In genomic region chr11:106706355-106706754, GRCh38 we compare ENCODE assay signal across 15 cellular contexts.
DNase-seq lines count a peak whose midpoint lies in the region; ATAC-seq and TF ChIP-seq lines count a peak whose summit lies in the region.
"Had no signal": no experiment of that assay in that cellular context is flagged by ENCODE, and none has a peak within 500 bp of the region (broad histone marks: within the 10 kb centered on the region; RNA-seq: fewer than 3 reads in every experiment).

No MANE protein-coding gene starts in this region.

- H3K79me2 ChIP-seq in ACC112 (ENCODE audit: control insufficient read depth, insufficient read depth, low read length, unreplicated experiment) = no peaks in the 10 kb centered on the region

- H3K4me3 ChIP-seq in ACC112 (ENCODE audit: low read depth, low read length) (no peak overlapping the region), foreskin fibroblast (ENCODE audit: low read depth in 1 of 2, low read length in 2 of 2) (no peak overlapping the region)
- H3K4me3 ChIP-seq: BLaER1 treated with 17β-estradiol and CSF1 and Interleukin-3, amounts not matched to agents 10 nM and 100 nM; left ventricle myocardium inferior had no signal

- no peaks in the 10 kb centered on the region for H3K27me3 ChIP-seq in ACC112 (ENCODE audit: insufficient read depth, low read length)
- H3K27me3 ChIP-seq: BLaER1 treated with 17β-estradiol and CSF1 and Interleukin-3, amounts not matched to agents 10 nM and 100 nM had no signal

- H3K4me1 ChIP-seq in ACC112 (ENCODE audit: control insufficient read depth, insufficient read depth, low read length, unreplicated experiment) = peaks cover 4% of the 10 kb centered on the region
- H3K4me1 ChIP-seq: BLaER1 treated with 17β-estradiol and CSF1 and Interleukin-3, amounts not matched to agents 10 nM and 100 nM; left ventricle myocardium inferior had no signal

- H3K4me3 Mint-ChIP-seq in activated naive CD8-positive, alpha-beta T cell treated with anti-CD3 and anti-CD28 coated beads for 36 hours = no peak overlapping the region
- H3K4me3 Mint-ChIP-seq: activated naive CD8-positive, alpha-beta T cell treated with anti-CD3 and anti-CD28 coated beads, Interleukin-2, amount 50 U/mL, for 24 hours had no signal

- no peaks in the 10 kb centered on the region for H3K27me3 Mint-ChIP-seq in activated naive CD8-positive, alpha-beta T cell treated with anti-CD3 and anti-CD28 coated beads for 36 hours
- H3K27me3 Mint-ChIP-seq: activated naive CD8-positive, alpha-beta T cell treated with anti-CD3 and anti-CD28 coated beads, Interleukin-2, amount 50 U/mL, for 24 hours had no signal

- no peaks in the 10 kb centered on the region for H3K9me3 Mint-ChIP-seq in activated naive CD8-positive, alpha-beta T cell treated with anti-CD3 and anti-CD28 coated beads for 36 hours
- H3K9me3 Mint-ChIP-seq: activated naive CD8-positive, alpha-beta T cell treated with anti-CD3 and anti-CD28 coated beads, Interleukin-2, amount 50 U/mL, for 24 hours had no signal

- H3K4me1 Mint-ChIP-seq in activated naive CD8-positive, alpha-beta T cell treated with anti-CD3 and anti-CD28 coated beads for 36 hours = no peaks in the 10 kb centered on the region
- H3K4me1 Mint-ChIP-seq: activated naive CD8-positive, alpha-beta T cell treated with anti-CD3 and anti-CD28 coated beads, Interleukin-2, amount 50 U/mL, for 24 hours had no signal

- no peaks in the 10 kb centered on the region for H3K36me3 Mint-ChIP-seq in activated naive CD8-positive, alpha-beta T cell treated with anti-CD3 and anti-CD28 coated beads for 36 hours

- peak overlapping the region; percentile 46; the same call in 1 of the 2 replicates for H3K27ac ChIP-seq in ACC112 (ENCODE audit: low read depth, low read length)
- H3K27ac ChIP-seq: BLaER1 treated with 17β-estradiol and CSF1 and Interleukin-3, amounts not matched to agents 10 nM and 100 nM; left ventricle myocardium inferior had no signal

- no peak overlapping the region for H3K27ac Mint-ChIP-seq in activated naive CD8-positive, alpha-beta T cell treated with anti-CD3 and anti-CD28 coated beads for 36 hours
- H3K27ac Mint-ChIP-seq: activated naive CD8-positive, alpha-beta T cell treated with anti-CD3 and anti-CD28 coated beads, Interleukin-2, amount 50 U/mL, for 24 hours had no signal

- in situ Hi-C loops in GM13977 (cut with MboI; ENCODE audit: low pct_unique_long_range_greater_than_20kb, low sequenced_read_pairs, unreplicated experiment) = no loop called here

- no peaks in the 10 kb centered on the region for H3K36me3 ChIP-seq in ACC112 (ENCODE audit: insufficient read depth, low read length)
- H3K36me3 ChIP-seq: BLaER1 treated with 17β-estradiol and CSF1 and Interleukin-3, amounts not matched to agents 10 nM and 100 nM; left ventricle myocardium inferior had no signal

- peak; percentile 91 for ATAC-seq in SK-N-SH treated with all-trans-retinoic acid at 6 μM for 48 hours
- ATAC-seq: activated naive CD8-positive, alpha-beta T cell treated with anti-CD3 and anti-CD28 coated beads, Interleukin-2, amount 50 U/mL, for 24 hours; stimulated activated naive CD8-positive, alpha-beta T cell treated with anti-CD3 and anti-CD28 coated beads, Interleukin-15, Interleukin-2, amounts not matched to agents 100 U/mL and 50 U/mL, for 24 hours had no signal

- TF ChIP-seq CTCF in foreskin fibroblast (IDR thresholded peaks at IDR 0.05; ENCODE audit: low read depth, low read length) = no peak
- TF ChIP-seq CTCF in GM13977 (IDR thresholded peaks at IDR 0.05; ENCODE audit: extremely low read depth, insufficient read depth, missing control alignments) = no peak

- DNase-seq in HCEC 1CT (peak; percentile 84), foreskin fibroblast (peak; percentile 9 to 20), GM13977 (ENCODE audit: low spot score) (no peak), NAMALWA (ENCODE audit: low spot score) (no peak), activated gamma-delta T cell treated with Interleukin-2 at 50 U/mL for 16 hours (no peak)
- no peak for DNase-seq in activated naive CD8-positive, alpha-beta T cell treated with anti-CD3 and anti-CD28 coated beads for 36 hours
- DNase-seq: activated CD8-positive, alpha-beta memory T cell treated with anti-CD3 and anti-CD28 coated beads for 24 hours; activated naive CD8-positive, alpha-beta T cell treated with anti-CD3 and anti-CD28 coated beads, Interleukin-2, amount 50 U/mL, for 24 hours; left ventricle myocardium inferior; NCI-H526; occipital lobe; stimulated activated naive CD8-positive, alpha-beta T cell treated with anti-CD3 and anti-CD28 coated beads, Interleukin-15, Interleukin-2, amounts not matched to agents 100 U/mL and 50 U/mL, for 24 hours had no signal

- H2AFZ ChIP-seq in ACC112 (ENCODE audit: low read length, unreplicated experiment) = no peak overlapping the region

TF ChIP-seq in SK-N-SH treated with all-trans-retinoic acid at 6 μM for 48 hours, 23 proteins besides CTCF, POLR2A, EP300 and RAD21 (continues in another document):
- TF ChIP-seq ZNF565 (CRISPR knock-in tag; conservative IDR thresholded peaks at IDR 0.05; ENCODE audit: low read depth) = no peak
- no peak for TF ChIP-seq ZNF70 (CRISPR knock-in tag; IDR thresholded peaks at IDR 0.05)
- no peak for TF ChIP-seq PPARA (CRISPR knock-in tag; IDR thresholded peaks at IDR 0.05; ENCODE audit: borderline replicate concordance)
- no peak for TF ChIP-seq BACH2 (CRISPR knock-in tag; IDR thresholded peaks at IDR 0.05; ENCODE audit: borderline replicate concordance)
- no peak for TF ChIP-seq RARB (CRISPR knock-in tag; IDR thresholded peaks at IDR 0.05)
- TF ChIP-seq POU6F1 (CRISPR knock-in tag; IDR thresholded peaks at IDR 0.05; ENCODE audit: borderline replicate concordance, low read depth) = no peak
- no peak for TF ChIP-seq CREB5 (CRISPR knock-in tag; IDR thresholded peaks at IDR 0.05; ENCODE audit: low read depth)
- no peak for TF ChIP-seq TSHZ2 (CRISPR knock-in tag; IDR thresholded peaks at IDR 0.05)
- no peak for TF ChIP-seq ISL1 (CRISPR knock-in tag; IDR thresholded peaks at IDR 0.05)
- no peak for TF ChIP-seq PATZ1 (CRISPR knock-in tag; IDR thresholded peaks at IDR 0.05; ENCODE audit: borderline replicate concordance)

Comparison
In these comparisons a context has a peak if more than half of its experiments do, and no peak if none do; other contexts are left out.
1. DNase-seq: peak in HCEC 1CT (single experiment) and foreskin fibroblast (2 of 2); none in GM13977 (single experiment), NAMALWA (single experiment), activated naive CD8-positive, alpha-beta T cell treated with anti-CD3 and anti-CD28 coated beads for 36 hours (single experiment) and activated gamma-delta T cell treated with Interleukin-2 at 50 U/mL for 16 hours (single experiment).